4 cellular contexts compared by ENCODE assay signal in genomic region chr6:11407403-11407802, GRCh38.
"Had no signal": no experiment of that assay in that cellular context is flagged by ENCODE, and none has a peak within 500 bp of the region (broad histone marks: within the 10 kb centered on the region; RNA-seq: fewer than 3 reads in every experiment).

No MANE protein-coding gene starts in this region.

- H3K27ac Mint-ChIP-seq: GM23338, H9 had no signal

- H3K4me3 ChIP-seq: GM23338 had no signal

- H3K9me3 Mint-ChIP-seq: GM23338 had no signal

- H3K4me3 Mint-ChIP-seq: GM23338, H9 had no signal

- DNase-seq: H9, HCEC 1CT, IMR-90 had no signal

- ATAC-seq: GM23338 had no signal
